In the genomic region with DNA sequence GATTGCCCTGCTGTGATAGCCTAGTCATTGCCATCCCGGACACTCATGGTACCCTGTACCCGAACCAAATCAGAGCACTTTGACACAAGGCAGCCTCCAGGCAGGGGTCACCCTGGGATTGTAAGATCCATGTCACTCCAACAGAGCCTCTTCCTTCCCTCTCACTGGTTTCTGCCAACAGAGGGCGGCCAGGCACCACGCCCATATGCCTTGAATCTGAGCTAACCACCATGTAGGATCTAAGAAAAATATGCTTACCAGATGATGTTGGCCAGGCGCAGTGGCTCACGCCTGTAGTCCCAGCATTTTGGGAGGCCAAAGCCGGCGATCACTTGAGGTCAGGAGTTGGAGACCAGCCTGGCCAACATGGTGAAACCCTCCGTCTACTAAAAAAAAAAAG, we compare ENCODE assay signal across 16 cellular contexts.
DNase-seq lines count a peak whose midpoint lies in the region; TF ChIP-seq lines count a peak whose summit lies in the region.
"Had no signal": no experiment of that assay in that cellular context is flagged by ENCODE, and none has a peak within 500 bp of the region (broad histone marks: within the 10 kb centered on the region; RNA-seq: fewer than 3 reads in every experiment).

No MANE protein-coding gene starts in this region.

- H3K14ac ChIP-seq in H9 (ENCODE audit: insufficient read depth, low read length) = no peak overlapping the region

- H3T11ph ChIP-seq in H9 (ENCODE audit: low read length) = no peak overlapping the region

- no peak overlapping the region for H2BK120ac ChIP-seq in H9 (ENCODE audit: low read depth, low read length, poor library complexity, severe bottlenecking)

- no peak overlapping the region for H3K4me2 ChIP-seq in H9 (ENCODE audit: insufficient read depth, insufficient read length, low read length)

- DNase-seq in BJ (ENCODE audit: low read depth) (no peak), H9 (peak; percentile 68), SJCRH30 (peak; percentile 4 to 31), iPS DF 6.9 (ENCODE audit: low read depth, low spot score) (peak; percentile 25), occipital lobe (lab: John Stamatoyannopoulos, UW) (no peak), NCI-H1105 treated with DMSO at 0.1 percent for 48 hours (lab: John Stamatoyannopoulos, UW) (no peak)
- DNase-seq in activated T-helper 1 cell treated with anti-CD3 and anti-CD28 coated beads, Interleukin-12 subunit alpha, Interleukin-12 subunit beta, Interleukin-2, Interleukin-4 antibody, amounts not matched to agents 30 ng/mL and 10 ng/mL and 1 ng/mL, durations not matched to agents 14 hours and 24 hours and 36 hours (ENCODE audit: low spot score) = no peak
- DNase-seq in activated CD4-positive, alpha-beta memory T cell treated with anti-CD3 and anti-CD28 coated beads, Interleukin-2, amount 10 ng/mL, durations not matched to agents 7 days and 5 days = no peak
- DNase-seq: activated CD4-positive, alpha-beta T cell treated with anti-CD3 and anti-CD28 coated beads, Interleukin-2, amount 10 ng/mL, durations not matched to agents 24 days and 14 days; activated gamma-delta T cell; kidney glomerular epithelial cell; NCI-H1105; NCI-H524; sigmoid colon had no signal

- no peak overlapping the region for H3K9ac ChIP-seq in H9 (ENCODE audit: extremely low read depth, insufficient read length, low read length)

- no peak overlapping the region for H3K27ac ChIP-seq in H9 (ENCODE audit: insufficient read length, low read depth, low read length)
- H3K27ac ChIP-seq in SJCRH30 = no peak overlapping the region
- H3K27ac ChIP-seq in iPS DF 6.9 (ENCODE audit: low read length) = no peak overlapping the region
- H3K27ac ChIP-seq: sigmoid colon had no signal

- no peak overlapping the region for H2BK5ac ChIP-seq in H9 (ENCODE audit: insufficient read length, low read length)

- no peak overlapping the region for H3K18ac ChIP-seq in H9 (ENCODE audit: insufficient read length, low read depth, low read length)

- no peak overlapping the region for H4K5ac ChIP-seq in H9 (ENCODE audit: insufficient read length, low read depth, low read length)

- peaks cover 0 to 16% (median 0%) of the 10 kb centered on the region in 3 experiments; a peak in 3 of 7 replicates for H3K36me3 Mint-ChIP-seq in H9 (ENCODE audit: insufficient read depth in 1 of 3, low read depth in 3 of 3)
- H3K36me3 Mint-ChIP-seq in activated T-helper 1 cell treated with anti-CD3 and anti-CD28 coated beads, Interleukin-12 subunit alpha, Interleukin-12 subunit beta, Interleukin-2, Interleukin-4 antibody, amounts not matched to agents 30 ng/mL and 10 ng/mL and 1 ng/mL, durations not matched to agents 14 hours and 24 hours and 36 hours (ENCODE audit: low read depth) = no peaks in the 10 kb centered on the region
- H3K36me3 Mint-ChIP-seq in activated CD4-positive, alpha-beta memory T cell treated with anti-CD3 and anti-CD28 coated beads, Interleukin-2, amount 10 ng/mL, durations not matched to agents 7 days and 5 days (ENCODE audit: low read depth) = peaks cover 12% of the 10 kb centered on the region

- H3K79me2 ChIP-seq in H9 (ENCODE audit: insufficient read depth, low read length) = no peaks in the 10 kb centered on the region

- intact Hi-C loops in activated T-helper 1 cell treated with anti-CD3 and anti-CD28 coated beads, Interleukin-12 subunit alpha, Interleukin-12 subunit beta, Interleukin-2, Interleukin-4 antibody, amounts not matched to agents 30 ng/mL and 10 ng/mL and 1 ng/mL, durations not matched to agents 14 hours and 24 hours and 36 hours (cut with micrococcal nuclease) = no loop called here

- H3K27me3 ChIP-seq in BJ (ENCODE audit: control insufficient read depth, insufficient read depth, low read length) (no peaks in the 10 kb centered on the region), H9 (ENCODE audit: insufficient read depth, low read length) (no peaks in the 10 kb centered on the region), SJCRH30 (no peaks in the 10 kb centered on the region), iPS DF 6.9 (ENCODE audit: control insufficient read depth, insufficient read depth, low read length) (no peaks in the 10 kb centered on the region)
- H3K27me3 ChIP-seq: sigmoid colon had no signal

- H3K36me3 ChIP-seq in BJ (ENCODE audit: control insufficient read depth, insufficient read depth, low read length) (no peaks in the 10 kb centered on the region), SJCRH30 (no peaks in the 10 kb centered on the region), iPS DF 6.9 (ENCODE audit: control insufficient read depth, insufficient read depth, low read length) (no peaks in the 10 kb centered on the region)
- H3K36me3 ChIP-seq: sigmoid colon had no signal

- H3K4me1 Mint-ChIP-seq in H9 = peaks cover 0 to 4% of the 10 kb centered on the region in 2 experiments; a peak in 1 of 4 replicates
- peaks cover 8% of the 10 kb centered on the region for H3K4me1 Mint-ChIP-seq in activated T-helper 1 cell treated with anti-CD3 and anti-CD28 coated beads, Interleukin-12 subunit alpha, Interleukin-12 subunit beta, Interleukin-2, Interleukin-4 antibody, amounts not matched to agents 30 ng/mL and 10 ng/mL and 1 ng/mL, durations not matched to agents 14 hours and 24 hours and 36 hours (ENCODE audit: low read depth)
- no peaks in the 10 kb centered on the region for H3K4me1 Mint-ChIP-seq in activated CD4-positive, alpha-beta memory T cell treated with anti-CD3 and anti-CD28 coated beads, Interleukin-2, amount 10 ng/mL, durations not matched to agents 7 days and 5 days
- H3K4me1 Mint-ChIP-seq: central memory CD8-positive, alpha-beta T cell had no signal

- no peak overlapping the region for H2AFZ ChIP-seq in H9 (ENCODE audit: low read length)

- H2BK20ac ChIP-seq in H9 (ENCODE audit: low read depth, low read length, poor library complexity, severe bottlenecking) = no peak overlapping the region

- H3K9me3 Mint-ChIP-seq in H9 = peaks cover 7 to 11% of the 10 kb centered on the region in 2 experiments; a peak in 3 of 5 replicates
- peaks cover 10% of the 10 kb centered on the region for H3K9me3 Mint-ChIP-seq in activated T-helper 1 cell treated with anti-CD3 and anti-CD28 coated beads, Interleukin-12 subunit alpha, Interleukin-12 subunit beta, Interleukin-2, Interleukin-4 antibody, amounts not matched to agents 30 ng/mL and 10 ng/mL and 1 ng/mL, durations not matched to agents 14 hours and 24 hours and 36 hours
- peaks cover 13% of the 10 kb centered on the region for H3K9me3 Mint-ChIP-seq in activated CD4-positive, alpha-beta memory T cell treated with anti-CD3 and anti-CD28 coated beads, Interleukin-2, amount 10 ng/mL, durations not matched to agents 7 days and 5 days
- H3K9me3 Mint-ChIP-seq: central memory CD8-positive, alpha-beta T cell had no signal

- POLR2A ChIA-PET in BJ (lab: Charles Lee) = no interaction called here
- POLR2A ChIA-PET in activated CD4-positive, alpha-beta memory T cell treated with anti-CD3 and anti-CD28 coated beads, Interleukin-2, amount 10 ng/mL, durations not matched to agents 7 days and 5 days (lab: Charles Lee) = no interaction called here

- no peak overlapping the region for H4K8ac ChIP-seq in H9 (replicated peaks; ENCODE audit: insufficient read length, low read depth, low read length)

- TF ChIP-seq CTCF in BJ (IDR thresholded peaks at IDR 0.05; ENCODE audit: insufficient read depth, low read depth, low read length) (peak; percentile 19; the same call in 1 of the 2 replicates), H9 (conservative IDR thresholded peaks at IDR 0.05) (peak; percentile 65)

- no peak overlapping the region for H3K27ac Mint-ChIP-seq in H9
- H3K27ac Mint-ChIP-seq in activated T-helper 1 cell treated with anti-CD3 and anti-CD28 coated beads, Interleukin-12 subunit alpha, Interleukin-12 subunit beta, Interleukin-2, Interleukin-4 antibody, amounts not matched to agents 30 ng/mL and 10 ng/mL and 1 ng/mL, durations not matched to agents 14 hours and 24 hours and 36 hours = no peak overlapping the region
- H3K27ac Mint-ChIP-seq in activated CD4-positive, alpha-beta memory T cell treated with anti-CD3 and anti-CD28 coated beads, Interleukin-2, amount 10 ng/mL, durations not matched to agents 7 days and 5 days = no peak overlapping the region
- H3K27ac Mint-ChIP-seq: activated CD4-positive, alpha-beta T cell treated with anti-CD3 and anti-CD28 coated beads, Interleukin-2, amount 10 ng/mL, durations not matched to agents 24 days and 14 days; nephron had no signal

- WGBS in H9 (ENCODE audit: extremely low coverage, insufficient read length, low lambda C conversion rate) = no CpG with 5 or more reads among the region's 9 CpGs
- WGBS in iPS DF 6.9 (ENCODE audit: insufficient coverage, insufficient read length) = no CpG with 5 or more reads among the region's 9 CpGs

- no peak overlapping the region for H3K23ac ChIP-seq in H9 (ENCODE audit: insufficient read length, low read depth, low read length)

- H2AK5ac ChIP-seq in H9 (ENCODE audit: insufficient read length, low read length) = no peak overlapping the region

- H2BK12ac ChIP-seq in H9 (ENCODE audit: insufficient read length, low read depth, low read length) = no peak overlapping the region

- no peaks in the 10 kb centered on the region for H3K23me2 ChIP-seq in H9 (ENCODE audit: insufficient read length, low read depth, low read length, poor library complexity, severe bottlenecking)

- H4K91ac ChIP-seq in H9 (ENCODE audit: insufficient read length, low read depth, low read length) = no peak overlapping the region

- CTCF ChIA-PET in BJ (lab: Yijun Ruan, JAX) = no interaction called here
- CTCF ChIA-PET in activated CD4-positive, alpha-beta memory T cell treated with anti-CD3 and anti-CD28 coated beads, Interleukin-2, amount 10 ng/mL, durations not matched to agents 7 days and 5 days (lab: Charles Lee) = no interaction called here

- H3K9me3 ChIP-seq in H9 (ENCODE audit: control insufficient read depth, low read depth, low read length) (no peaks in the 10 kb centered on the region), SJCRH30 (replicated peaks) (no peaks in the 10 kb centered on the region), iPS DF 6.9 (ENCODE audit: control insufficient read depth, insufficient read depth, low read length) (no peaks in the 10 kb centered on the region)
- H3K9me3 ChIP-seq: sigmoid colon had no signal

- H3K4me1 ChIP-seq in H9 (ENCODE audit: insufficient read depth, low read length) (no peaks in the 10 kb centered on the region), SJCRH30 (no peaks in the 10 kb centered on the region), iPS DF 6.9 (ENCODE audit: control insufficient read depth, insufficient read depth, low read length) (no peaks in the 10 kb centered on the region)
- H3K4me1 ChIP-seq: sigmoid colon had no signal

- H3K27me3 Mint-ChIP-seq in H9 (ENCODE audit: low read depth) = no peaks in the 10 kb centered on the region; the same call in 1 of the 2 replicates
- peaks cover 5% of the 10 kb centered on the region for H3K27me3 Mint-ChIP-seq in activated T-helper 1 cell treated with anti-CD3 and anti-CD28 coated beads, Interleukin-12 subunit alpha, Interleukin-12 subunit beta, Interleukin-2, Interleukin-4 antibody, amounts not matched to agents 30 ng/mL and 10 ng/mL and 1 ng/mL, durations not matched to agents 14 hours and 24 hours and 36 hours (ENCODE audit: insufficient read depth)
- no peaks in the 10 kb centered on the region for H3K27me3 Mint-ChIP-seq in activated CD4-positive, alpha-beta memory T cell treated with anti-CD3 and anti-CD28 coated beads, Interleukin-2, amount 10 ng/mL, durations not matched to agents 7 days and 5 days
- H3K27me3 Mint-ChIP-seq: activated CD4-positive, alpha-beta T cell treated with anti-CD3 and anti-CD28 coated beads, Interleukin-2, amount 10 ng/mL, durations not matched to agents 24 days and 14 days; central memory CD8-positive, alpha-beta T cell had no signal

- H3K4ac ChIP-seq in H9 (ENCODE audit: low read depth, low read length) = no peak overlapping the region

- no peak overlapping the region for H3K56ac ChIP-seq in H9 (ENCODE audit: insufficient read length, low read depth, low read length)

- no peaks in the 10 kb centered on the region for H4K20me1 ChIP-seq in H9 (ENCODE audit: control insufficient read depth, insufficient read depth, insufficient read length)

- no peaks in the 10 kb centered on the region for H3K79me1 ChIP-seq in H9 (ENCODE audit: insufficient read depth, low read depth, low read length, poor library complexity, severe bottlenecking)

- H3K4me3 ChIP-seq in BJ (ENCODE audit: low read depth, low read length) (no peak overlapping the region), SJCRH30 (no peak overlapping the region), iPS DF 6.9 (ENCODE audit: low read length) (no peak overlapping the region)
- H3K4me3 ChIP-seq: sigmoid colon had no signal

- H2BK15ac ChIP-seq in H9 (ENCODE audit: low read depth, low read length) = no peak overlapping the region

- no peak overlapping the region for H3K4me3 Mint-ChIP-seq in H9
- H3K4me3 Mint-ChIP-seq in activated T-helper 1 cell treated with anti-CD3 and anti-CD28 coated beads, Interleukin-12 subunit alpha, Interleukin-12 subunit beta, Interleukin-2, Interleukin-4 antibody, amounts not matched to agents 30 ng/mL and 10 ng/mL and 1 ng/mL, durations not matched to agents 14 hours and 24 hours and 36 hours = no peak overlapping the region
- no peak overlapping the region for H3K4me3 Mint-ChIP-seq in activated CD4-positive, alpha-beta memory T cell treated with anti-CD3 and anti-CD28 coated beads, Interleukin-2, amount 10 ng/mL, durations not matched to agents 7 days and 5 days
- H3K4me3 Mint-ChIP-seq: activated CD4-positive, alpha-beta T cell treated with anti-CD3 and anti-CD28 coated beads, Interleukin-2, amount 10 ng/mL, durations not matched to agents 24 days and 14 days; central memory CD8-positive, alpha-beta T cell; nephron had no signal

Comparison
In these comparisons a context has a peak if more than half of its experiments do, and no peak if none do; other contexts are left out.
1. DNase-seq: peak in H9 (single experiment), SJCRH30 (2 of 2) and iPS DF 6.9 (single experiment); none in BJ (single experiment), occipital lobe (single experiment), NCI-H1105 treated with DMSO at 0.1 percent for 48 hours (single experiment), activated T-helper 1 cell treated with anti-CD3 and anti-CD28 coated beads, Interleukin-12 subunit alpha, Interleukin-12 subunit beta, Interleukin-2, Interleukin-4 antibody, amounts not matched to agents 30 ng/mL and 10 ng/mL and 1 ng/mL, durations not matched to agents 14 hours and 24 hours and 36 hours (single experiment) and activated CD4-positive, alpha-beta memory T cell treated with anti-CD3 and anti-CD28 coated beads, Interleukin-2, amount 10 ng/mL, durations not matched to agents 7 days and 5 days (single experiment).